Comparison of ENCODE assay signal across 8 cellular contexts in genomic region chr3:14124615-14125192, GRCh38. TPM values are rescaled to one million over a fixed set of nuclear protein-coding genes. Genes with fewer than 3 reads are reported as not detected.
DNase-seq lines count a peak whose midpoint lies in the region; ATAC-seq lines count a peak whose summit lies in the region.

TSS of gene CHCHD4 (minus strand) at chr3:14124870. CDS start at chr3:14124676, 194 bp downstream.
TSS of gene TMEM43 (plus strand) at chr3:14125052. CDS start at chr3:14125194, 142 bp downstream.

- ATAC-seq in GM21825 (IDR thresholded peaks at IDR 0.05; ENCODE audit: unreplicated experiment) = peak; percentile 78
- ATAC-seq in naive thymus-derived CD4-positive, alpha-beta T cell = peak; percentile 96
- ATAC-seq in stimulated activated naive B cell treated with anti-CD40 and anti-IgM and Interleukin-4, amounts not matched to agents 10 μg/mL and 1 μg/mL and 100 μg/mL, for 72 hours (replicated peaks) = peak; percentile 92

- H3K27ac Mint-ChIP-seq in activated T-helper 1 cell treated with anti-CD3 and anti-CD28 coated beads, Interleukin-12 subunit alpha, Interleukin-12 subunit beta, Interleukin-2, Interleukin-4 antibody, amounts not matched to agents 30 ng/mL and 10 ng/mL and 1 ng/mL, durations not matched to agents 14 hours and 24 hours and 36 hours = peak within 1 kb of the TSS; percentile 96
- peak within 1 kb of the TSS; percentile 87 to 97 (median 94) for H3K27ac Mint-ChIP-seq in naive thymus-derived CD4-positive, alpha-beta T cell
- peak within 1 kb of the TSS; percentile 96 for H3K27ac Mint-ChIP-seq in stimulated activated naive B cell treated with anti-CD40 and anti-IgM and Interleukin-4, amounts not matched to agents 10 μg/mL and 1 μg/mL and 100 μg/mL, for 72 hours

- H3K9me2 ChIP-seq in Karpas-422 (replicated peaks; ENCODE audit: insufficient read depth, low read length) = no peaks in the 10 kb centered on the region

- DNase-seq in DMS79 treated with DMSO at 0.1 percent for 48 hours (lab: John Stamatoyannopoulos, UW) (peak; percentile 83), Karpas-422 (peak; percentile 99), RKO (ENCODE audit: low spot score) (peak; percentile 99), fibroblast of gingiva (ENCODE audit: low read depth) (peak; percentile 99)
- peak; percentile 98 for DNase-seq in activated T-helper 1 cell treated with anti-CD3 and anti-CD28 coated beads, Interleukin-12 subunit alpha, Interleukin-12 subunit beta, Interleukin-2, Interleukin-4 antibody, amounts not matched to agents 30 ng/mL and 10 ng/mL and 1 ng/mL, durations not matched to agents 14 hours and 24 hours and 36 hours (ENCODE audit: low spot score)
- DNase-seq in naive thymus-derived CD4-positive, alpha-beta T cell = peak; percentile 91 to 99 (median 98)
- peak; percentile 98 for DNase-seq in stimulated activated naive B cell treated with anti-CD40 and anti-IgM and Interleukin-4, amounts not matched to agents 10 μg/mL and 1 μg/mL and 100 μg/mL, for 72 hours

- no peaks in the 10 kb centered on the region for H3K9me3 Mint-ChIP-seq in activated T-helper 1 cell treated with anti-CD3 and anti-CD28 coated beads, Interleukin-12 subunit alpha, Interleukin-12 subunit beta, Interleukin-2, Interleukin-4 antibody, amounts not matched to agents 30 ng/mL and 10 ng/mL and 1 ng/mL, durations not matched to agents 14 hours and 24 hours and 36 hours
- no peaks in the 10 kb centered on the region for H3K9me3 Mint-ChIP-seq in naive thymus-derived CD4-positive, alpha-beta T cell
- peaks cover 0 to 3% of the 10 kb centered on the region in 2 donors for H3K9me3 Mint-ChIP-seq in stimulated activated naive B cell treated with anti-CD40 and anti-IgM and Interleukin-4, amounts not matched to agents 10 μg/mL and 1 μg/mL and 100 μg/mL, for 72 hours

- H3K27me3 ChIP-seq in Karpas-422 (ENCODE audit: low read length) = no peaks in the 10 kb centered on the region
- H3K27me3 ChIP-seq in naive thymus-derived CD4-positive, alpha-beta T cell (ENCODE audit: control insufficient read depth in 2 of 2, insufficient read depth in 2 of 2, low read length in 2 of 2) = no peaks in the 10 kb centered on the region

- H4K20me1 ChIP-seq in Karpas-422 (ENCODE audit: insufficient read depth, low read depth, low read length) = peaks cover 8% of the 10 kb centered on the region; the same call in 1 of the 2 replicates

- peaks cover 28% of the 10 kb centered on the region for H3K4me1 ChIP-seq in Karpas-422 (ENCODE audit: low read length)
- peaks cover 28 to 30% of the 10 kb centered on the region in 2 donors for H3K4me1 ChIP-seq in naive thymus-derived CD4-positive, alpha-beta T cell (ENCODE audit: control insufficient read depth in 2 of 2, insufficient read depth in 2 of 2, low read length in 2 of 2)

- peaks cover 87% of the 10 kb centered on the region for H3K79me2 ChIP-seq in Karpas-422 (ENCODE audit: low read length)

- CTCF ChIA-PET in naive thymus-derived CD4-positive, alpha-beta T cell (lab: Charles Lee) = interaction anchor here (0.9 to 2.5 kb wide), 5 partner anchors 17 to 79 kb away, joined by 3 to 12 read pairs (median 4); no protein-coding TSS in a partner anchor

- H3K27me3 Mint-ChIP-seq in activated T-helper 1 cell treated with anti-CD3 and anti-CD28 coated beads, Interleukin-12 subunit alpha, Interleukin-12 subunit beta, Interleukin-2, Interleukin-4 antibody, amounts not matched to agents 30 ng/mL and 10 ng/mL and 1 ng/mL, durations not matched to agents 14 hours and 24 hours and 36 hours (ENCODE audit: insufficient read depth) = no peaks in the 10 kb centered on the region
- H3K27me3 Mint-ChIP-seq in naive thymus-derived CD4-positive, alpha-beta T cell = no peaks in the 10 kb centered on the region
- no peaks in the 10 kb centered on the region for H3K27me3 Mint-ChIP-seq in stimulated activated naive B cell treated with anti-CD40 and anti-IgM and Interleukin-4, amounts not matched to agents 10 μg/mL and 1 μg/mL and 100 μg/mL, for 72 hours

- H3K4me2 ChIP-seq in Karpas-422 (ENCODE audit: low read depth, low read length, poor library complexity, severe bottlenecking) = peak within 1 kb of the TSS; percentile 86

- peak within 1 kb of the TSS; percentile 93 for H3K4me3 Mint-ChIP-seq in activated T-helper 1 cell treated with anti-CD3 and anti-CD28 coated beads, Interleukin-12 subunit alpha, Interleukin-12 subunit beta, Interleukin-2, Interleukin-4 antibody, amounts not matched to agents 30 ng/mL and 10 ng/mL and 1 ng/mL, durations not matched to agents 14 hours and 24 hours and 36 hours
- peak within 1 kb of the TSS; percentile 93 to 98 (median 96) for H3K4me3 Mint-ChIP-seq in naive thymus-derived CD4-positive, alpha-beta T cell
- peak within 1 kb of the TSS; percentile 92 to 94 for H3K4me3 Mint-ChIP-seq in stimulated activated naive B cell treated with anti-CD40 and anti-IgM and Interleukin-4, amounts not matched to agents 10 μg/mL and 1 μg/mL and 100 μg/mL, for 72 hours

- peak within 1 kb of the TSS; percentile 89 for H3K9ac ChIP-seq in Karpas-422 (ENCODE audit: low read length)

- H3K27ac ChIP-seq in Karpas-422 (ENCODE audit: low read length) = peak within 1 kb of the TSS; percentile 71
- H3K27ac ChIP-seq in naive thymus-derived CD4-positive, alpha-beta T cell (ENCODE audit: low read depth, low read length) = peak within 1 kb of the TSS; percentile 89

- H2AFZ ChIP-seq in Karpas-422 (ENCODE audit: low read length) = peak within 1 kb of the TSS; percentile 94; the same call in 1 of the 2 replicates

- intact Hi-C loops in activated T-helper 1 cell treated with anti-CD3 and anti-CD28 coated beads, Interleukin-12 subunit alpha, Interleukin-12 subunit beta, Interleukin-2, Interleukin-4 antibody, amounts not matched to agents 30 ng/mL and 10 ng/mL and 1 ng/mL, durations not matched to agents 14 hours and 24 hours and 36 hours (cut with micrococcal nuclease) = loop anchor here (1.0 to 10.0 kb wide), 11 partner anchors 20 to 1460 kb away; partner anchors contain the start of genes CCDC174, LSM3, MRPS25 and RAF1
- intact Hi-C loops in naive thymus-derived CD4-positive, alpha-beta T cell (cut with micrococcal nuclease) = loop anchor here (1.0 to 10.0 kb wide), 16 partner anchors 20 to 1477 kb away; partner anchors contain the start of genes LSM3 (in 2 of the 2), SLC6A6 (in 2 of the 2), XPC (in 2 of the 2) and BTD (in 1 of the 2)

- POLR2A ChIA-PET in naive thymus-derived CD4-positive, alpha-beta T cell (lab: Charles Lee) = interaction anchor here (1.0 to 7.2 kb wide), 14 partner anchors 13 to 645 kb away, joined by 3 to 96 read pairs (median 5); partner anchors contain the start of genes CCDC174, HDAC11, LSM3 and SLC6A6

- no peaks in the 10 kb centered on the region for H3K9me3 ChIP-seq in Karpas-422 (ENCODE audit: low read length)
- H3K9me3 ChIP-seq in naive thymus-derived CD4-positive, alpha-beta T cell (ENCODE audit: control insufficient read depth in 2 of 3, low read length in 3 of 3) = no peaks in the 10 kb centered on the region

- peaks cover 25% of the 10 kb centered on the region for H3K36me3 ChIP-seq in Karpas-422 (ENCODE audit: insufficient read depth, low read length)
- peaks cover 0 to 39% (median 4%) of the 10 kb centered on the region in 3 experiments for H3K36me3 ChIP-seq in naive thymus-derived CD4-positive, alpha-beta T cell (ENCODE audit: control insufficient read depth in 2 of 3, insufficient read depth in 3 of 3, low read length in 3 of 3)

- peaks cover 67% of the 10 kb centered on the region for H3K4me1 Mint-ChIP-seq in activated T-helper 1 cell treated with anti-CD3 and anti-CD28 coated beads, Interleukin-12 subunit alpha, Interleukin-12 subunit beta, Interleukin-2, Interleukin-4 antibody, amounts not matched to agents 30 ng/mL and 10 ng/mL and 1 ng/mL, durations not matched to agents 14 hours and 24 hours and 36 hours (ENCODE audit: low read depth)
- H3K4me1 Mint-ChIP-seq in naive thymus-derived CD4-positive, alpha-beta T cell = peaks cover 43 to 70% (median 63%) of the 10 kb centered on the region in 7 donors
- H3K4me1 Mint-ChIP-seq in stimulated activated naive B cell treated with anti-CD40 and anti-IgM and Interleukin-4, amounts not matched to agents 10 μg/mL and 1 μg/mL and 100 μg/mL, for 72 hours = peaks cover 34 to 62% of the 10 kb centered on the region in 2 donors

- H3K36me3 Mint-ChIP-seq in activated T-helper 1 cell treated with anti-CD3 and anti-CD28 coated beads, Interleukin-12 subunit alpha, Interleukin-12 subunit beta, Interleukin-2, Interleukin-4 antibody, amounts not matched to agents 30 ng/mL and 10 ng/mL and 1 ng/mL, durations not matched to agents 14 hours and 24 hours and 36 hours (ENCODE audit: low read depth) = peaks cover 37% of the 10 kb centered on the region
- H3K36me3 Mint-ChIP-seq in naive thymus-derived CD4-positive, alpha-beta T cell = peaks cover 17 to 42% (median 25%) of the 10 kb centered on the region in 5 donors
- H3K36me3 Mint-ChIP-seq in stimulated activated naive B cell treated with anti-CD40 and anti-IgM and Interleukin-4, amounts not matched to agents 10 μg/mL and 1 μg/mL and 100 μg/mL, for 72 hours = peaks cover 42 to 51% of the 10 kb centered on the region in 2 donors

- H3K4me3 ChIP-seq in Karpas-422 (ENCODE audit: low read length) = peak within 1 kb of the TSS; percentile 87
- peak within 1 kb of the TSS; percentile 100 for H3K4me3 ChIP-seq in naive thymus-derived CD4-positive, alpha-beta T cell (ENCODE audit: low read length)

RNA-seq across cellular contexts. Expression of gene CHCHD4, which starts in this region (rescaled TPM):
- 19.4 and 19.7 TPM in 2 replicates for total RNA-seq in Karpas-422 (2014; rRNA removed; shearing (Covaris generic); ENCODE audit: low replicate concordance)
- 27.8 and 29.4 TPM in 2 replicates for total RNA-seq in activated T-helper 1 cell treated with anti-CD3 and anti-CD28 coated beads, Interleukin-12 subunit alpha, Interleukin-12 subunit beta, Interleukin-2, Interleukin-4 antibody, amounts not matched to agents 30 ng/mL and 10 ng/mL and 1 ng/mL, durations not matched to agents 14 hours and 24 hours and 36 hours
- total RNA-seq in naive thymus-derived CD4-positive, alpha-beta T cell = 10 to 100 TPM in 1 of 5 experiments, 1 to 10 TPM in 4; 3.3 to 14.1 (median 8.4) TPM
- polyA plus RNA-seq in naive thymus-derived CD4-positive, alpha-beta T cell = 10 to 100 TPM in 1 of 2 donors, 1 to 10 TPM in 1; 9.8 to 12.6 TPM

RNA-seq across cellular contexts. Expression of gene TMEM43, which starts in this region (rescaled TPM):
- total RNA-seq in Karpas-422 (2014; rRNA removed; shearing (Covaris generic); ENCODE audit: low replicate concordance) = 28.4 and 31.9 TPM in 2 replicates
- total RNA-seq in activated T-helper 1 cell treated with anti-CD3 and anti-CD28 coated beads, Interleukin-12 subunit alpha, Interleukin-12 subunit beta, Interleukin-2, Interleukin-4 antibody, amounts not matched to agents 30 ng/mL and 10 ng/mL and 1 ng/mL, durations not matched to agents 14 hours and 24 hours and 36 hours = 40.4 and 41.3 TPM in 2 replicates
- total RNA-seq in naive thymus-derived CD4-positive, alpha-beta T cell = 10 to 100 TPM; 30.1 to 54.8 (median 46.5) TPM
- polyA plus RNA-seq in naive thymus-derived CD4-positive, alpha-beta T cell = 10 to 100 TPM; 55.6 to 55.8 TPM

Comparison
In these comparisons a context has a peak if more than half of its experiments do, and no peak if none do; other contexts are left out.
1. Peak in every context shown above with its lines: DNase-seq, ATAC-seq, H3K4me3 ChIP-seq and H3K27ac ChIP-seq.